1 cellular context compared by ENCODE assay signal in genomic region chr16:87541004-87541881, GRCh38.
A peak's percentile ranks its signal among the peaks of the same experiment; 100 is the strongest.
TF ChIP-seq lines count a peak whose summit lies in the region.

No MANE protein-coding gene starts in this region.

TF ChIP-seq in HEK293, 187 proteins besides CTCF, POLR2A, EP300 and RAD21 (continued from another document):
- TF ChIP-seq AEBP2 (tag by site-specific recombination; IDR thresholded peaks at IDR 0.05; ENCODE audit: borderline replicate concordance) (no peak), ZNF2 (tag by site-specific recombination; IDR thresholded peaks at IDR 0.05) (no peak), ZNF629 (tag by site-specific recombination; IDR thresholded peaks at IDR 0.05) (peak; percentile 39; the same call in 1 of the 2 replicates), ZBTB20 (tag by site-specific recombination; IDR thresholded peaks at IDR 0.05) (peak; percentile 100), ZNF660 (tag by site-specific recombination; IDR thresholded peaks at IDR 0.05) (peak; percentile 64; the same call in 1 of the 2 replicates), ZNF600 (tag by site-specific recombination; IDR thresholded peaks at IDR 0.05) (peak; percentile 63), ZBTB48 (tag by site-specific recombination; IDR thresholded peaks at IDR 0.05) (peak; percentile 85)
